In the genomic region with DNA sequence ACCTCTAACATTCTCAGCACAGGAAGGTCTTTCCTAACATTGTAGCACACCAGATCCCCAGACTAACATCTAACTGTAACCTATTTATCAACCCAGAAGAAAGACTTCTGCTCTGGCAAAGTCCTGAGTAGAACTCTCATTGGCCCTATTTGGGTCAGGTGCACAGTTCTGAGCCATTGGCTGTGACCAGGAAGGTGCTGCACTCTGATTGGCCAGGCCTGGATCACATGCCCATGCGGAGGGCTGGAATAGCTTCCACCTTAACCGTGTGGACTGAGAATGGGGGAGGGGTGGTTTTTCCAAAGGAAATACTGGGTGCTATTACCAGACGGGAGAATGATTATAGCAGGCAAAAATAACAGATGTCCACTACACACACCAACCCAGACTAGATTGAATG, we compare ENCODE assay signal across 25 cellular contexts. TPM values are rescaled to one million over a fixed set of nuclear protein-coding genes. Genes with fewer than 3 reads are reported as not detected.
DNase-seq lines count a peak whose midpoint lies in the region; ATAC-seq and TF ChIP-seq lines count a peak whose summit lies in the region.
"Had no signal": no experiment of that assay in that cellular context is flagged by ENCODE, and none has a peak within 500 bp of the region (broad histone marks: within the 10 kb centered on the region; RNA-seq: fewer than 3 reads in every experiment).

No MANE protein-coding gene starts in this region.

- H3K18ac ChIP-seq in mesenchymal stem cell (ENCODE audit: low read depth in 1 of 2, low read length in 2 of 2) = no peak overlapping the region

- TF ChIP-seq CTCF in DND-41 (IDR thresholded peaks at IDR 0.05; ENCODE audit: borderline replicate concordance, extremely low read depth, low read length, poor library complexity, severe bottlenecking) (no peak), WTC11 (IDR thresholded peaks at IDR 0.05) (no peak), gastrocnemius medialis (IDR thresholded peaks at IDR 0.05 in 4 of 5, conservative IDR thresholded peaks at IDR 0.05 in 1 of 5) (no peak)

- CTCF ChIA-PET in WTC11 (lab: Charles Lee) = no interaction called here

- no peak overlapping the region for H3K27ac Mint-ChIP-seq in WTC11
- H3K27ac Mint-ChIP-seq: activated CD4-positive, alpha-beta T cell treated with anti-CD3 and anti-CD28 coated beads, Interleukin-2, amount 10 ng/mL, durations not matched to agents 24 days and 14 days; stimulated activated naive CD8-positive, alpha-beta T cell treated with anti-CD3 and anti-CD28 coated beads, Interleukin-15, Interleukin-2, amounts not matched to agents 100 ng/mL and 50 ng/mL, for 24 hours; type B pancreatic cell had no signal

- intact Hi-C loops in Right ventricle myocardium inferior (cut with DNase I) = no loop called here
- intact Hi-C loops in gastrocnemius medialis (cut with DNase I; ENCODE audit: low total_unique reads) = no loop called here

- ATAC-seq in DND-41 (ENCODE audit: insufficient read depth, low read depth) = no peak
- peak; percentile 20 for ATAC-seq in GM19467 (IDR thresholded peaks at IDR 0.05; ENCODE audit: unreplicated experiment)
- ATAC-seq in HG03159 (IDR thresholded peaks at IDR 0.05; ENCODE audit: unreplicated experiment) = peak; percentile 31
- peak; percentile 77 for ATAC-seq in WTC11
- ATAC-seq in Right ventricle myocardium inferior = no peak
- ATAC-seq in gastrocnemius medialis = no peak
- ATAC-seq: right lobe of liver had no signal

- H2AFZ ChIP-seq in DND-41 (ENCODE audit: low read depth, low read length) (peak overlapping the region; percentile 11; the same call in 1 of the 2 replicates), mesenchymal stem cell (ENCODE audit: low read depth, low read length) (no peak overlapping the region)

- no peak overlapping the region for H2BK5ac ChIP-seq in mesenchymal stem cell (ENCODE audit: low read depth, low read length, poor library complexity, severe bottlenecking)

- H3K36me3 Mint-ChIP-seq in WTC11 = no peaks in the 10 kb centered on the region
- H3K36me3 Mint-ChIP-seq: CD4-positive, alpha-beta memory T cell; type B pancreatic cell had no signal

- no CpG with 5 or more reads among the region's 3 CpGs for whole genome bisulfite sequencing in mesenchymal stem cell

- H3K36me3 ChIP-seq in DND-41 (ENCODE audit: insufficient read depth, low read length) (no peaks in the 10 kb centered on the region), mesenchymal stem cell (ENCODE audit: control insufficient read depth in 1 of 2, insufficient read depth in 2 of 2, low read depth in 1 of 2, low read length in 2 of 2) (no peaks in the 10 kb centered on the region), gastrocnemius medialis (no peaks in the 10 kb centered on the region)
- H3K36me3 ChIP-seq: MG63, right lobe of liver had no signal

- H3K23ac ChIP-seq in mesenchymal stem cell (ENCODE audit: low read length in 2 of 2) = no peak overlapping the region

- H3K27ac ChIP-seq in DND-41 (ENCODE audit: low read length) (peak overlapping the region; percentile 13; the same call in 1 of the 2 replicates), mesenchymal stem cell (ENCODE audit: low read length, poor library complexity, severe bottlenecking) (no peak overlapping the region), gastrocnemius medialis (no peak overlapping the region)
- H3K27ac ChIP-seq: dorsolateral prefrontal cortex, right lobe of liver, RWPE1 had no signal

- H3K4me2 ChIP-seq in DND-41 (ENCODE audit: insufficient read depth, low read length) (no peak overlapping the region), mesenchymal stem cell (ENCODE audit: low read length, poor library complexity, severe bottlenecking) (no peak overlapping the region)

- no peak overlapping the region for H2AK5ac ChIP-seq in mesenchymal stem cell (ENCODE audit: low read length, severe bottlenecking)

- H3K9me3 ChIP-seq in DND-41 (ENCODE audit: insufficient read depth, low read length, severe bottlenecking) = no peaks in the 10 kb centered on the region
- H3K9me3 ChIP-seq in mesenchymal stem cell (ENCODE audit: control insufficient read depth, low read length) = peaks cover 3% of the 10 kb centered on the region
- no peaks in the 10 kb centered on the region for H3K9me3 ChIP-seq in gastrocnemius medialis
- H3K9me3 ChIP-seq: MG63, right lobe of liver had no signal

- no peak overlapping the region for H2BK120ac ChIP-seq in mesenchymal stem cell (ENCODE audit: low read depth, low read length)

- H4K8ac ChIP-seq in mesenchymal stem cell (ENCODE audit: low read length) = no peak overlapping the region

- H3K4me1 ChIP-seq in DND-41 (ENCODE audit: insufficient read depth, low read length) = peaks cover 14% of the 10 kb centered on the region
- H3K4me1 ChIP-seq in mesenchymal stem cell (ENCODE audit: control insufficient read depth, insufficient read depth, low read depth, low read length) = no peaks in the 10 kb centered on the region
- no peaks in the 10 kb centered on the region for H3K4me1 ChIP-seq in gastrocnemius medialis
- H3K4me1 ChIP-seq: right lobe of liver had no signal

- DNase-seq in DND-41 (no peak), WTC11 (ENCODE audit: low spot score) (peak; percentile 33), Right ventricle myocardium inferior (ENCODE audit: missing footprints) (no peak), mesenchymal stem cell (no peak), gastrocnemius medialis (no peak)
- no peak for DNase-seq in stimulated activated naive CD4-positive, alpha-beta T cell (lab: John Stamatoyannopoulos, UW)
- DNase-seq: activated CD4-positive, alpha-beta T cell treated with anti-CD3 and anti-CD28 coated beads, Interleukin-2, amount 10 ng/mL, durations not matched to agents 24 days and 14 days; activated CD8-positive, alpha-beta memory T cell treated with anti-CD3 and anti-CD28 coated beads, Interleukin-2, amount 50 U/mL, for 48 hours; activated gamma-delta T cell; CD4-positive, alpha-beta memory T cell; dorsolateral prefrontal cortex; MG63; NCI-H187; occipital lobe; right lobe of liver; SW 1271 had no signal

- in situ Hi-C loops in gastrocnemius medialis (cut with MboI; ENCODE audit: low sequenced_read_pairs in 4 of 4) = no loop called here

- H3K14ac ChIP-seq in mesenchymal stem cell (ENCODE audit: low read length in 2 of 2) = no peak overlapping the region

- POLR2A ChIA-PET in WTC11 (lab: Charles Lee) = no interaction called here

- no peaks in the 10 kb centered on the region for H3K79me1 ChIP-seq in mesenchymal stem cell (replicated peaks; ENCODE audit: low read length, poor library complexity, severe bottlenecking)

- peaks cover 45% of the 10 kb centered on the region for H3K27me3 Mint-ChIP-seq in WTC11 (ENCODE audit: low read depth)

- TF ChIP-seq POLR2A in gastrocnemius medialis (IDR thresholded peaks at IDR 0.05) = no peak

- no peaks in the 10 kb centered on the region for H4K20me1 ChIP-seq in DND-41 (ENCODE audit: insufficient read depth, low read length)

- no peak overlapping the region for H3K4ac ChIP-seq in mesenchymal stem cell (ENCODE audit: low read depth in 1 of 2, low read length in 2 of 2)

- H3K27me3 ChIP-seq in DND-41 (ENCODE audit: insufficient read depth, low read length, poor library complexity) = no peaks in the 10 kb centered on the region
- H3K27me3 ChIP-seq in mesenchymal stem cell (ENCODE audit: control insufficient read depth in 1 of 2, insufficient read depth in 1 of 2, low read length in 2 of 2) = peaks cover 53 to 59% of the 10 kb centered on the region in 2 experiments
- H3K27me3 ChIP-seq in gastrocnemius medialis = peaks cover 19 to 37% (median 23%) of the 10 kb centered on the region in 3 donors
- H3K27me3 ChIP-seq: MG63 had no signal

- H3K9ac ChIP-seq in DND-41 (ENCODE audit: low read depth, low read length) (no peak overlapping the region), mesenchymal stem cell (ENCODE audit: low read length) (no peak overlapping the region)

- H3K79me2 ChIP-seq in DND-41 (ENCODE audit: insufficient read depth, low read length) = no peaks in the 10 kb centered on the region

- no peak overlapping the region for H4K91ac ChIP-seq in mesenchymal stem cell (ENCODE audit: low read length)

- no peak overlapping the region for H3K4me3 Mint-ChIP-seq in WTC11
- H3K4me3 Mint-ChIP-seq: activated CD4-positive, alpha-beta T cell treated with anti-CD3 and anti-CD28 coated beads, Interleukin-2, amount 10 ng/mL, durations not matched to agents 24 days and 14 days; CD4-positive, alpha-beta memory T cell; stimulated activated naive CD8-positive, alpha-beta T cell treated with anti-CD3 and anti-CD28 coated beads, Interleukin-15, Interleukin-2, amounts not matched to agents 100 ng/mL and 50 ng/mL, for 24 hours; type B pancreatic cell had no signal

- peaks cover 6% of the 10 kb centered on the region for H3K9me3 Mint-ChIP-seq in WTC11
- H3K9me3 Mint-ChIP-seq: stimulated activated naive CD8-positive, alpha-beta T cell treated with anti-CD3 and anti-CD28 coated beads, Interleukin-15, Interleukin-2, amounts not matched to agents 100 ng/mL and 50 ng/mL, for 24 hours; type B pancreatic cell had no signal

- no peak overlapping the region for H2BK15ac ChIP-seq in mesenchymal stem cell (ENCODE audit: low read depth, poor library complexity, severe bottlenecking)

- H3K4me1 Mint-ChIP-seq in WTC11 = peaks cover 23% of the 10 kb centered on the region
- H3K4me1 Mint-ChIP-seq: activated CD4-positive, alpha-beta T cell treated with anti-CD3 and anti-CD28 coated beads, Interleukin-2, amount 10 ng/mL, durations not matched to agents 24 days and 14 days; CD4-positive, alpha-beta memory T cell had no signal

- no peak overlapping the region for H2BK12ac ChIP-seq in mesenchymal stem cell (ENCODE audit: low read length in 2 of 2)

- H3K4me3 ChIP-seq in DND-41 (ENCODE audit: low read depth in 1 of 2, low read length in 2 of 2) = no peak overlapping the region
- H3K4me3 ChIP-seq in mesenchymal stem cell (ENCODE audit: insufficient read depth in 1 of 2, low read depth in 1 of 2, low read length in 2 of 2) = no peak overlapping the region
- H3K4me3 ChIP-seq in gastrocnemius medialis = no peak overlapping the region
- H3K4me3 ChIP-seq: dorsolateral prefrontal cortex, MG63, right lobe of liver had no signal

TF ChIP-seq in WTC11, 78 proteins besides CTCF, POLR2A, EP300 and RAD21 (continues in another document):
- no peak for TF ChIP-seq ETV6 (CRISPR knock-in tag; IDR thresholded peaks at IDR 0.05)
- TF ChIP-seq, protein P1, sequence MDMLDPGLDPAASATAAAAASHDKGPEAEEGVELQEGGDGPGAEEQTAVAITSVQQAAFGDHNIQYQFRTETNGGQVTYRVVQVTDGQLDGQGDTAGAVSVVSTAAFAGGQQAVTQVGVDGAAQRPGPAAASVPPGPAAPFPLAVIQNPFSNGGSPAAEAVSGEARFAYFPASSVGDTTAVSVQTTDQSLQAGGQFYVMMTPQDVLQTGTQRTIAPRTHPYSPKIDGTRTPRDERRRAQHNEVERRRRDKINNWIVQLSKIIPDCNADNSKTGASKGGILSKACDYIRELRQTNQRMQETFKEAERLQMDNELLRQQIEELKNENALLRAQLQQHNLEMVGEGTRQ (CRISPR knock-in tag; IDR thresholded peaks at IDR 0.05) = peak; percentile 90
- TF ChIP-seq, protein P2, sequence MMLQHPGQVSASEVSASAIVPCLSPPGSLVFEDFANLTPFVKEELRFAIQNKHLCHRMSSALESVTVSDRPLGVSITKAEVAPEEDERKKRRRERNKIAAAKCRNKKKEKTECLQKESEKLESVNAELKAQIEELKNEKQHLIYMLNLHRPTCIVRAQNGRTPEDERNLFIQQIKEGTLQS (CRISPR knock-in tag; conservative IDR thresholded peaks at IDR 0.05) = no peak

RNA-seq across cellular contexts. Expression of a gene that starts 11.5 kb away (rescaled TPM):
- total RNA-seq in WTC11 (2021) = not detected in 3 replicates
- not detected for total RNA-seq in Right ventricle myocardium inferior
- polyA plus RNA-seq in mesenchymal stem cell (2013, experiment 1 of 2) = not detected
- polyA plus RNA-seq in mesenchymal stem cell (2013, experiment 2 of 2) = not detected
- total RNA-seq in gastrocnemius medialis = not detected
- total RNA-seq: activated CD4-positive, alpha-beta T cell treated with anti-CD3 and anti-CD28 coated beads, Interleukin-2, amount 10 ng/mL, durations not matched to agents 24 days and 14 days; CD4-positive, alpha-beta memory T cell; Daoy; epithelial cell of proximal tubule; liver; right lobe of liver had no signal
- polyA plus RNA-seq: AG04450; CD4-positive, alpha-beta memory T cell; liver had no signal

Comparison
In these comparisons a context has a peak if more than half of its experiments do, and no peak if none do; other contexts are left out.
1. ATAC-seq: peak in GM19467 (single experiment), HG03159 (single experiment) and WTC11 (single experiment); none in DND-41 (single experiment), Right ventricle myocardium inferior (single experiment) and gastrocnemius medialis (0 of 2).